22 cellular contexts compared by ENCODE assay signal in genomic region chr7:2115739-2116065, GRCh38.
DNase-seq lines count a peak whose midpoint lies in the region; ATAC-seq and TF ChIP-seq lines count a peak whose summit lies in the region.
"Had no signal": no experiment of that assay in that cellular context is flagged by ENCODE, and none has a peak within 500 bp of the region (broad histone marks: within the 10 kb centered on the region; RNA-seq: fewer than 3 reads in every experiment).

No MANE protein-coding gene starts in this region.

- no peaks in the 10 kb centered on the region for H3K36me3 ChIP-seq in gastroesophageal sphincter
- H3K36me3 ChIP-seq in osteoblast (ENCODE audit: insufficient read depth, low read length), result no peaks in the 10 kb centered on the region
- H3K36me3 ChIP-seq in stomach, result peaks cover 0 to 11% (median 2%) of the 10 kb centered on the region in 4 donors
- H3K36me3 ChIP-seq: adrenal gland, upper lobe of left lung had no signal

- H3K27ac ChIP-seq in gastroesophageal sphincter, result peak overlapping the region in 3 of 4 donors; percentile 43 to 53 (median 51)
- peak overlapping the region; percentile 28 for H3K27ac ChIP-seq in osteoblast (ENCODE audit: low read depth, low read length)
- peak overlapping the region in 1 of 5 donors; percentile 52 for H3K27ac ChIP-seq in stomach
- H3K27ac ChIP-seq: SJSA1 had no signal

- H3K9me3 Mint-ChIP-seq in CD14-positive monocyte (peaks cover 15 to 22% (median 17%) of the 10 kb centered on the region in 7 donors), chondrocyte (ENCODE audit: low read depth) (no peaks in the 10 kb centered on the region)
- H3K9me3 Mint-ChIP-seq: CD8-positive, alpha-beta memory T cell; effector memory CD8-positive, alpha-beta T cell; immature natural killer cell; nephron had no signal

- H2AFZ ChIP-seq in osteoblast (ENCODE audit: low read length), result no peak overlapping the region

- WGBS in gastroesophageal sphincter (ENCODE audit: low coverage in 1 of 2), 2 donors, result 89% methylated on average over 6 of the region's 14 CpGs; no CpG with 5 or more reads in 1 of the 2 donors
- 79 to 89% (median 84%) methylated on average over 5 to 14 of the region's 14 CpGs for WGBS in stomach, 5 donors

- DNase-seq in CD14-positive monocyte (ENCODE audit: low spot score) (peak; percentile 61), osteoblast (ENCODE audit: insufficient read length, low spot score, missing footprints) (no peak), stomach (no peak), DMS114 treated with DMSO at 0.1 percent for 48 hours (lab: John Stamatoyannopoulos, UW; ENCODE audit: unreplicated experiment) (no peak), chondrocyte (ENCODE audit: low spot score) (no peak)
- DNase-seq: CD8-positive, alpha-beta memory T cell; DND-41; effector memory CD8-positive, alpha-beta T cell; GOT3; immature natural killer cell; KBM-7; NCI-H2081; stimulated activated CD4-positive, alpha-beta T cell treated with anti-CD3 and anti-CD28 coated beads, Interleukin-15, amount 100 ng/mL, for 24 hours; T1000 had no signal

- H3K4me1 ChIP-seq in gastroesophageal sphincter, result peaks cover 0 to 46% (median 15%) of the 10 kb centered on the region in 3 donors
- peaks cover 31% of the 10 kb centered on the region for H3K4me1 ChIP-seq in osteoblast (ENCODE audit: insufficient read depth, low read length)
- H3K4me1 ChIP-seq in stomach, result peaks cover 27 to 49% (median 32%) of the 10 kb centered on the region in 4 donors

- TF ChIP-seq CTCF in CD14-positive monocyte (IDR thresholded peaks at IDR 0.05) (no peak), gastroesophageal sphincter (IDR thresholded peaks at IDR 0.05) (no peak), osteoblast (IDR thresholded peaks at IDR 0.05; ENCODE audit: extremely low read depth, low read depth, low read length) (no peak), stomach (IDR thresholded peaks at IDR 0.05) (no peak), chondrocyte (IDR thresholded peaks at IDR 0.05) (no peak)

- H3K4me3 Mint-ChIP-seq in CD14-positive monocyte (peak overlapping the region; percentile 24 to 53), chondrocyte (ENCODE audit: unreplicated experiment) (no peak overlapping the region)
- H3K4me3 Mint-ChIP-seq: CD8-positive, alpha-beta memory T cell; immature natural killer cell; nephron; stimulated activated memory B cell treated with anti-CD40 and anti-IgM and Interleukin-4, amounts not matched to agents 10 μg/mL and 1 μg/mL and 100 μg/mL, for 72 hours had no signal

- H3K9me3 ChIP-seq in gastroesophageal sphincter, result no peaks in the 10 kb centered on the region
- H3K9me3 ChIP-seq in osteoblast (ENCODE audit: low read depth, low read length), result no peaks in the 10 kb centered on the region
- H3K9me3 ChIP-seq in stomach, result no peaks in the 10 kb centered on the region
- H3K9me3 ChIP-seq: adrenal gland, upper lobe of left lung had no signal

- H3K4me3 ChIP-seq in gastroesophageal sphincter (no peak overlapping the region), osteoblast (ENCODE audit: insufficient read depth, low read length) (peak overlapping the region; percentile 28), stomach (no peak overlapping the region)
- H3K4me3 ChIP-seq: adrenal gland, SJSA1, upper lobe of left lung had no signal

- TF ChIP-seq POLR2A in gastroesophageal sphincter (IDR thresholded peaks at IDR 0.05), result no peak
- TF ChIP-seq POLR2A in stomach (IDR thresholded peaks at IDR 0.05), result no peak

- peak overlapping the region; percentile 58 for H3K4me2 ChIP-seq in osteoblast (ENCODE audit: insufficient read depth, low read length)

- H3K4me1 Mint-ChIP-seq in CD14-positive monocyte (peaks cover 45% of the 10 kb centered on the region), chondrocyte (ENCODE audit: low read depth) (peaks cover 46% of the 10 kb centered on the region)

- intact Hi-C loops in CD14-positive monocyte (cut with micrococcal nuclease) (no loop called here), stomach (cut with DNase I; ENCODE audit: low total_unique reads) (no loop called here)

- H3K27me3 ChIP-seq in gastroesophageal sphincter (no peaks in the 10 kb centered on the region), osteoblast (ENCODE audit: insufficient read depth, low read length) (no peaks in the 10 kb centered on the region), stomach (no peaks in the 10 kb centered on the region)
- H3K27me3 ChIP-seq: adrenal gland, SJSA1, upper lobe of left lung had no signal

- no peak for ATAC-seq in SK-N-SH treated with all-trans-retinoic acid at 6 μM for 48 hours
- no peak for ATAC-seq in gastroesophageal sphincter
- no peak for ATAC-seq in HG02870 (IDR thresholded peaks at IDR 0.05; ENCODE audit: unreplicated experiment)
- ATAC-seq: effector memory CD8-positive, alpha-beta T cell; stimulated activated memory B cell treated with anti-CD40 and anti-IgM and Interleukin-4, amounts not matched to agents 10 μg/mL and 1 μg/mL and 100 μg/mL, for 72 hours had no signal

- peaks cover 3 to 8% (median 5%) of the 10 kb centered on the region in 3 donors for H3K27me3 Mint-ChIP-seq in CD14-positive monocyte (ENCODE audit: low read depth in 3 of 3)
- no peaks in the 10 kb centered on the region for H3K27me3 Mint-ChIP-seq in chondrocyte (ENCODE audit: low read depth)
- H3K27me3 Mint-ChIP-seq: effector memory CD8-positive, alpha-beta T cell; stimulated activated memory B cell treated with anti-CD40 and anti-IgM and Interleukin-4, amounts not matched to agents 10 μg/mL and 1 μg/mL and 100 μg/mL, for 72 hours had no signal

- H4K20me1 ChIP-seq in osteoblast (ENCODE audit: insufficient read depth, low read length), result peaks cover 15% of the 10 kb centered on the region

- H3K36me3 Mint-ChIP-seq in CD14-positive monocyte (peaks cover 37 to 49% of the 10 kb centered on the region in 2 donors), chondrocyte (ENCODE audit: low read depth) (peaks cover 2% of the 10 kb centered on the region)

- H3K79me2 ChIP-seq in osteoblast (ENCODE audit: insufficient read depth, low read length), result peaks cover 16% of the 10 kb centered on the region

- TF ChIP-seq EP300 in gastroesophageal sphincter (IDR thresholded peaks at IDR 0.05) (no peak), stomach (IDR thresholded peaks at IDR 0.05) (no peak)

- H3K27ac Mint-ChIP-seq in CD14-positive monocyte (peak overlapping the region in 3 of 7 donors; percentile 33 to 64 (median 62)), chondrocyte (ENCODE audit: unreplicated experiment) (no peak overlapping the region)
- H3K27ac Mint-ChIP-seq: CD8-positive, alpha-beta memory T cell; immature natural killer cell had no signal

TF ChIP-seq in SK-N-SH treated with all-trans-retinoic acid at 6 μM for 48 hours, 23 proteins besides CTCF, POLR2A, EP300 and RAD21:
- TF ChIP-seq PPARA (CRISPR knock-in tag; IDR thresholded peaks at IDR 0.05; ENCODE audit: borderline replicate concordance) (no peak), ZFP3 (CRISPR knock-in tag; IDR thresholded peaks at IDR 0.05) (0 out of 2 replicates have a peak, but pooled peaks have one; percentile 6)
